12 cellular contexts compared by ENCODE assay signal in genomic region chr22:38963291-38963738, GRCh38. TPM values are rescaled to one million over a fixed set of nuclear protein-coding genes. Genes with fewer than 3 reads are reported as not detected.
DNase-seq lines count a peak whose midpoint lies in the region; ATAC-seq, FAIRE-seq and TF ChIP-seq lines count a peak whose summit lies in the region.
"Not testable (repeated sequence)": the region's sequence is repeated elsewhere in the genome, so short reads cannot be mapped to it uniquely, and the experiment has no call there.
"Had no signal": no experiment of that assay in that cellular context is flagged by ENCODE, and none has a peak within 500 bp of the region (broad histone marks: within the 10 kb centered on the region; RNA-seq: fewer than 3 reads in every experiment).

No MANE protein-coding gene starts in this region.

- H3K4me2 ChIP-seq in BLaER1 treated with 17β-estradiol and CSF1 and Interleukin-3, amounts not matched to agents 10 nM and 100 nM, result peak overlapping the region in 10 of 11 experiments; percentile 16 to 93 (median 48); a peak in 13 of 22 replicates
- H3K4me2 ChIP-seq in GM23338; K562 (ENCODE audit: insufficient read depth, low read length); mesendoderm (ENCODE audit: low read length): not testable (repeated sequence)

- H3F3A ChIP-seq in GM23338 (replicated peaks; ENCODE audit: low read depth), result not testable (repeated sequence)

- H3K4me1 Mint-ChIP-seq in GM23338, result peaks cover 22% of the 10 kb centered on the region
- H3K4me1 Mint-ChIP-seq in glutamatergic neuron (ENCODE audit: low read depth, unreplicated experiment), result not testable (repeated sequence)

- not testable (repeated sequence) for TF ChIP-seq EP300 in K562 (IDR thresholded peaks at IDR 0.05; ENCODE audit: low read length); ovary (IDR thresholded peaks at IDR 0.05)

- H4K20me1 ChIP-seq in BLaER1 treated with 17β-estradiol and CSF1 and Interleukin-3, amounts not matched to agents 10 nM and 100 nM; GM23338 (replicated peaks; ENCODE audit: insufficient read depth); K562 (replicated peaks; ENCODE audit: control insufficient read depth, insufficient read depth, low read length): not testable (repeated sequence)

- H3K27me3 Mint-ChIP-seq in GM23338 (ENCODE audit: insufficient read depth, low read depth, poor library complexity), result peaks cover 12% of the 10 kb centered on the region
- not testable (repeated sequence) for H3K27me3 Mint-ChIP-seq in glutamatergic neuron (ENCODE audit: unreplicated experiment)

- not testable (repeated sequence) for H2BK5ac ChIP-seq in mesendoderm (ENCODE audit: low read length)

- not testable (repeated sequence) for H3K27ac Mint-ChIP-seq in GM23338
- peak overlapping the region; percentile 22 for H3K27ac Mint-ChIP-seq in glutamatergic neuron (ENCODE audit: unreplicated experiment)

- H3K4me3 ChIP-seq in BLaER1 treated with 17β-estradiol and CSF1 and Interleukin-3, amounts not matched to agents 10 nM and 100 nM; GM23338; K562; right cardiac atrium (ENCODE audit: low read length); mesendoderm (ENCODE audit: low read length); ovary: not testable (repeated sequence)

- POLR2A ChIA-PET in K562 (lab: Yijun Ruan, JAX), result not testable (repeated sequence)

- not testable (repeated sequence) for H3K79me1 ChIP-seq in mesendoderm (ENCODE audit: low read length)

- CTCF ChIA-PET in K562 (lab: Yijun Ruan, JAX; ENCODE audit: low intra/inter-chr PET ratio), result not testable (repeated sequence)

- not testable (repeated sequence) for H2AFZ ChIP-seq in GM23338; K562 (ENCODE audit: low read depth, low read length)

- not testable (repeated sequence) for H3K18ac ChIP-seq in mesendoderm (ENCODE audit: low read length)

- H3K79me2 ChIP-seq in GM23338 (replicated peaks; ENCODE audit: insufficient read depth); K562 (ENCODE audit: control insufficient read depth, insufficient read depth, low read length); mesendoderm (ENCODE audit: control insufficient read depth, insufficient read depth, low read length): not testable (repeated sequence)

- not testable (repeated sequence) for H4K5ac ChIP-seq in mesendoderm (ENCODE audit: low read length)

- H3K27me3 ChIP-seq in BLaER1 treated with 17β-estradiol and CSF1 and Interleukin-3, amounts not matched to agents 10 nM and 100 nM; GM23338 (ENCODE audit: insufficient read depth); right cardiac atrium (ENCODE audit: control insufficient read depth, insufficient read depth); mesendoderm (ENCODE audit: insufficient read depth, low read length, poor library complexity); ovary: not testable (repeated sequence)
- peaks cover 0 to 20% of the 10 kb centered on the region in 2 experiments; a peak in 2 of 5 replicates for H3K27me3 ChIP-seq in K562 (ENCODE audit: control insufficient read depth in 2 of 2, insufficient read depth in 2 of 2, low read length in 2 of 2)

- peak; percentile 65 for DNase-seq in GM23338 (ENCODE audit: low spot score)
- DNase-seq in NCI-H510A treated with DMSO at 0.1 percent for 48 hours (lab: John Stamatoyannopoulos, UW), result peak; percentile 8
- DNase-seq in K562 (ENCODE audit: extremely low read depth in 1 of 4, low spot score in 3 of 4); right cardiac atrium: not testable (repeated sequence)
- peak; percentile 54 for DNase-seq in glutamatergic neuron
- DNase-seq in mesendoderm, result peak; percentile 17
- peak in 3 of 5 donors; percentile 35 to 45 (median 44) for DNase-seq in ovary

- intact Hi-C loops in K562 (cut with micrococcal nuclease); right cardiac atrium (cut with DNase I); ovary (cut with DNase I): not testable (repeated sequence)

- 20% methylated on average over 2 of the region's 11 CpGs for WGBS in K562 (ENCODE audit: insufficient coverage, low coverage, missing lambda C conversion rate)
- 21% methylated on average over 11 of the region's 11 CpGs for WGBS in right cardiac atrium
- no CpG with 5 or more reads among the region's 11 CpGs for WGBS in mesendoderm (ENCODE audit: extremely low coverage, insufficient coverage, low lambda C conversion rate)
- 17 to 23% methylated on average over 9 to 11 of the region's 11 CpGs; no CpG with 5 or more reads in 1 of the 3 donors for whole genome bisulfite sequencing in ovary, 3 donors

- not testable (repeated sequence) for H3K36me3 Mint-ChIP-seq in GM23338 (ENCODE audit: low read depth); glutamatergic neuron (ENCODE audit: unreplicated experiment)

- not testable (repeated sequence) for H3K27ac ChIP-seq in BLaER1 treated with 17β-estradiol and CSF1 and Interleukin-3, amounts not matched to agents 10 nM and 100 nM; GM23338 (ENCODE audit: low read depth); K562 (ENCODE audit: extremely low read depth, low read depth, low read length); right cardiac atrium (ENCODE audit: low read length); mesendoderm (ENCODE audit: low read depth, low read length); ovary

- H3K56ac ChIP-seq in mesendoderm (ENCODE audit: low read length), result not testable (repeated sequence)

- not testable (repeated sequence) for H2AK5ac ChIP-seq in mesendoderm (ENCODE audit: low read length)

- TF ChIP-seq CTCF in GM23338 (conservative IDR thresholded peaks at IDR 0.05; ENCODE audit: low read depth in 2 of 2); K562 (IDR thresholded peaks at IDR 0.05 in 2 of 3, conservative IDR thresholded peaks at IDR 0.05 in 1 of 3; ENCODE audit: insufficient read depth in 2 of 3, low read depth in 1 of 3, low read length in 3 of 3); glutamatergic neuron (IDR thresholded peaks at IDR 0.05; ENCODE audit: partially characterized antibody, unreplicated experiment); ovary (IDR thresholded peaks at IDR 0.05): not testable (repeated sequence)

- 0 out of 22 replicates have a peak overlapping the region, but pooled peaks of 1 of the 11 experiments have one; percentile 31 for H3K9ac ChIP-seq in BLaER1 treated with 17β-estradiol and CSF1 and Interleukin-3, amounts not matched to agents 10 nM and 100 nM
- H3K9ac ChIP-seq in K562 (ENCODE audit: insufficient read depth in 1 of 2, low read depth in 2 of 2, low read length in 2 of 2); mesendoderm (ENCODE audit: low read length): not testable (repeated sequence)

- H3K4me3 Mint-ChIP-seq in GM23338; glutamatergic neuron (ENCODE audit: unreplicated experiment): not testable (repeated sequence)

- BruUV-seq in K562 (replicated peaks; lab: Mats Ljungman, UMichigan), result not testable (repeated sequence)

- not testable (repeated sequence) for H3K9me1 ChIP-seq in K562 (ENCODE audit: control insufficient read depth, insufficient read depth, low read length)

- H2BK120ac ChIP-seq in mesendoderm (ENCODE audit: low read depth, low read length), result not testable (repeated sequence)

- H4K8ac ChIP-seq in mesendoderm (ENCODE audit: low read depth, low read length), result not testable (repeated sequence)

- ATAC-seq in GM23338, result peak; percentile 89
- ATAC-seq in K562, result peak; percentile 67
- ATAC-seq in right cardiac atrium, result peak; percentile 37 to 85

- not testable (repeated sequence) for TF ChIP-seq POLR2A in K562 (conservative IDR thresholded peaks at IDR 0.05); ovary (IDR thresholded peaks at IDR 0.05)

- H2BK15ac ChIP-seq in mesendoderm (replicated peaks; ENCODE audit: low read depth), result not testable (repeated sequence)

- in situ Hi-C loops in K562 (cut with MboI), result not testable (repeated sequence)

- H3K9me3 Mint-ChIP-seq in GM23338; glutamatergic neuron (ENCODE audit: unreplicated experiment): not testable (repeated sequence)

- not testable (repeated sequence) for H3K9me2 ChIP-seq in GM23338 (ENCODE audit: insufficient read depth)

- TF ChIP-seq RAD21 in K562 (CRISPR knock-in tag; conservative IDR thresholded peaks at IDR 0.05 in 1 of 2, IDR thresholded peaks at IDR 0.05 in 1 of 2), result not testable (repeated sequence)

- H3K36me3 ChIP-seq in BLaER1 treated with 17β-estradiol and CSF1 and Interleukin-3, amounts not matched to agents 10 nM and 100 nM; GM23338 (ENCODE audit: insufficient read depth); K562 (ENCODE audit: control insufficient read depth, insufficient read depth, low read length); mesendoderm (ENCODE audit: control insufficient read depth, insufficient read depth, low read length); ovary: not testable (repeated sequence)

- H3K9me3 ChIP-seq in BLaER1 treated with 17β-estradiol and CSF1 and Interleukin-3, amounts not matched to agents 10 nM and 100 nM (replicated peaks in 1 of 11); K562 (replicated peaks; ENCODE audit: control insufficient read depth, insufficient read depth, low read depth, low read length); right cardiac atrium (ENCODE audit: control insufficient read depth, low read length); ovary: not testable (repeated sequence)

- not testable (repeated sequence) for FAIRE-seq in K562 (lab: Jason Lieb, UNC)

- not testable (repeated sequence) for H3K23ac ChIP-seq in mesendoderm (ENCODE audit: low read length)

- H3K4ac ChIP-seq in mesendoderm (ENCODE audit: low read depth, low read length), result not testable (repeated sequence)

- peaks cover 54 to 77% (median 66%) of the 10 kb centered on the region in 10 experiments for H3K4me1 ChIP-seq in BLaER1 treated with 17β-estradiol and CSF1 and Interleukin-3, amounts not matched to agents 10 nM and 100 nM
- not testable (repeated sequence) for H3K4me1 ChIP-seq in GM23338 (ENCODE audit: insufficient read depth); right cardiac atrium (ENCODE audit: control insufficient read depth, insufficient read depth, low read length); mesendoderm (ENCODE audit: control insufficient read depth, low read depth, low read length); ovary (ENCODE audit: insufficient read depth)
- peaks cover 10 to 37% of the 10 kb centered on the region in 2 experiments; a peak in 4 of 5 replicates for H3K4me1 ChIP-seq in K562 (replicated peaks in 1 of 2; ENCODE audit: control insufficient read depth in 2 of 2, insufficient read depth in 2 of 2, low read length in 2 of 2)

RNA-seq across cellular contexts. Expression of gene APOBEC3A, which starts 5.9 kb away (rescaled TPM):
- not detected in 2 replicates for total RNA-seq in GM23338 (2014; rRNA removed; shearing (Covaris generic))
- polyA plus RNA-seq in GM23338 (2016; fragmentation: Nextera tagmentation; extraction: Ambion mirVana) (0.21 TPM in 1 of 2 replicates, not detected in the other), K562 (2011; rRNA removed) (not detected in 2 replicates), K562 (2014; fragmentation: Illumina TruSeq; extraction: Trizol) (not detected in 2 replicates), K562 (2014; fragmentation: Nextera tagmentation; extraction: Ambion mirVana) (under 1 TPM in 1 of 2 experiments, not detected in 1; 0.04 TPM), K562 (2014; rRNA removed) (not detected in 2 replicates), right cardiac atrium (0.14 TPM), ovary (1 to 10 TPM in 1 of 2 donors, under 1 TPM in 1; 0.10 to 1.2 TPM)
- not detected in 2 replicates for total RNA-seq in K562 (2011; cell fraction: chromatin; rRNA removed; ENCODE audit: low replicate concordance)
- total RNA-seq in K562 (2011; cell fraction: nucleolus; rRNA removed), result not detected in 2 replicates
- total RNA-seq in K562 (2011; cell fraction: nucleoplasm; rRNA removed), result not detected in 2 replicates
- total RNA-seq in K562 (2014; rRNA removed) (not detected in 2 replicates), K562 (2014; rRNA removed; fragmentation: Illumina TruSeq; extraction: Trizol) (not detected in 2 replicates), K562 (2015; rRNA removed; fragmentation: Illumina TruSeq; extraction: Trizol) (not detected in 2 replicates), K562 (2021) (not detected in 2 replicates), glutamatergic neuron (ENCODE audit: unreplicated experiment) (not detected), right cardiac atrium (under 1 TPM; 0.23 to 0.94 (median 0.65) TPM), ovary (under 1 TPM in 3 of 7 donors, not detected in 4; 0.50 to 0.95 (median 0.64) TPM)
- polyA plus RNA-seq in K562 (2011; cell fraction: cytosol; rRNA removed), result not detected in 2 replicates
- polyA plus RNA-seq in K562 (2011; cell fraction: nucleus; rRNA removed), result not detected in 2 replicates
- not detected in 2 replicates for polyA plus RNA-seq in K562 (2012)
- not detected in 2 replicates for polyA minus RNA-seq in K562 (2011; rRNA and poly(A)+ RNA removed)
- not detected in 2 replicates for polyA minus RNA-seq in K562 (2011; cell fraction: cytosol; rRNA and poly(A)+ RNA removed)
- not detected in 2 replicates for polyA minus RNA-seq in K562 (2011; cell fraction: nucleus; rRNA and poly(A)+ RNA removed)
- polyA plus RNA-seq in mesendoderm (2013, experiment 1 of 2), result not detected
- not detected for polyA plus RNA-seq in mesendoderm (2013, experiment 2 of 2)
- total RNA-seq: CD4-positive, CD25-positive, alpha-beta regulatory T cell; HFFc6; SJSA1 had no signal
- polyA plus RNA-seq: AG04450 had no signal

RNA-seq across cellular contexts. Expression of gene APOBEC3B, which starts 18.8 kb away (rescaled TPM):
- total RNA-seq in GM23338 (2014; rRNA removed; shearing (Covaris generic)), result 5.9 and 7.0 TPM in 2 replicates
- polyA plus RNA-seq in GM23338 (2016; fragmentation: Nextera tagmentation; extraction: Ambion mirVana) (9.2 and 11.8 TPM in 2 replicates), K562 (2011; rRNA removed) (16.7 and 39.5 TPM in 2 replicates), K562 (2014; fragmentation: Illumina TruSeq; extraction: Trizol) (57.9 and 62.9 TPM in 2 replicates), K562 (2014; fragmentation: Nextera tagmentation; extraction: Ambion mirVana) (100 to 1,000 TPM; 160 to 166 TPM), K562 (2014; rRNA removed) (49.5 and 58.1 TPM in 2 replicates), right cardiac atrium (2.6 TPM), ovary (under 1 TPM; 0.70 to 0.98 TPM)
- total RNA-seq in K562 (2011; cell fraction: chromatin; rRNA removed; ENCODE audit: low replicate concordance), result 5.5 and 9.0 TPM in 2 replicates
- 9.2 and 9.3 TPM in 2 replicates for total RNA-seq in K562 (2011; cell fraction: nucleolus; rRNA removed)
- total RNA-seq in K562 (2011; cell fraction: nucleoplasm; rRNA removed), result 7.9 and 8.4 TPM in 2 replicates
- total RNA-seq in K562 (2014; rRNA removed) (29.3 and 38.4 TPM in 2 replicates), K562 (2014; rRNA removed; fragmentation: Illumina TruSeq; extraction: Trizol) (6.6 and 6.8 TPM in 2 replicates), K562 (2015; rRNA removed; fragmentation: Illumina TruSeq; extraction: Trizol) (5.9 and 7.1 TPM in 2 replicates), K562 (2021) (43.2 and 43.6 TPM in 2 replicates), glutamatergic neuron (ENCODE audit: unreplicated experiment) (not detected), right cardiac atrium (1 to 10 TPM; 1.3 to 1.9 (median 1.6) TPM), ovary (1 to 10 TPM in 4 of 7 donors, under 1 TPM in 2, not detected in 1; 0.43 to 1.9 (median 1.4) TPM)
- 27.9 and 68.7 TPM in 2 replicates for polyA plus RNA-seq in K562 (2011; cell fraction: cytosol; rRNA removed)
- 10.0 and 16.1 TPM in 2 replicates for polyA plus RNA-seq in K562 (2011; cell fraction: nucleus; rRNA removed)
- polyA plus RNA-seq in K562 (2012), result 41.8 and 64.6 TPM in 2 replicates
- polyA minus RNA-seq in K562 (2011; rRNA and poly(A)+ RNA removed), result 12.6 and 31.1 TPM in 2 replicates
- 10.2 and 18.5 TPM in 2 replicates for polyA minus RNA-seq in K562 (2011; cell fraction: cytosol; rRNA and poly(A)+ RNA removed)
- 3.0 TPM in 2 replicates for polyA minus RNA-seq in K562 (2011; cell fraction: nucleus; rRNA and poly(A)+ RNA removed)
- 8.4 TPM for polyA plus RNA-seq in mesendoderm (2013, experiment 1 of 2)
- polyA plus RNA-seq in mesendoderm (2013, experiment 2 of 2), result 9.6 TPM

RNA-seq across cellular contexts. Expression of gene APOBEC3C, which starts 50.7 kb away (rescaled TPM):
- total RNA-seq in GM23338 (2014; rRNA removed; shearing (Covaris generic)), result 5.0 and 7.0 TPM in 2 replicates
- polyA plus RNA-seq in GM23338 (2016; fragmentation: Nextera tagmentation; extraction: Ambion mirVana) (49.2 and 49.3 TPM in 2 replicates), K562 (2011; rRNA removed) (44.4 and 54.7 TPM in 2 replicates), K562 (2014; fragmentation: Illumina TruSeq; extraction: Trizol) (116 and 118 TPM in 2 replicates), K562 (2014; fragmentation: Nextera tagmentation; extraction: Ambion mirVana) (100 to 1,000 TPM; 226 to 285 TPM), K562 (2014; rRNA removed) (55.5 and 59.8 TPM in 2 replicates), right cardiac atrium (37.4 TPM), ovary (10 to 100 TPM; 35.1 to 88.9 TPM)
- 12.1 and 20.9 TPM in 2 replicates for total RNA-seq in K562 (2011; cell fraction: chromatin; rRNA removed; ENCODE audit: low replicate concordance)
- 11.8 and 13.8 TPM in 2 replicates for total RNA-seq in K562 (2011; cell fraction: nucleolus; rRNA removed)
- total RNA-seq in K562 (2011; cell fraction: nucleoplasm; rRNA removed), result 19.7 and 42.2 TPM in 2 replicates
- total RNA-seq in K562 (2014; rRNA removed) (12.4 and 15.1 TPM in 2 replicates), K562 (2014; rRNA removed; fragmentation: Illumina TruSeq; extraction: Trizol) (14.4 and 15.6 TPM in 2 replicates), K562 (2015; rRNA removed; fragmentation: Illumina TruSeq; extraction: Trizol) (15.8 and 15.9 TPM in 2 replicates), K562 (2021) (90.1 and 90.9 TPM in 2 replicates), glutamatergic neuron (ENCODE audit: unreplicated experiment) (0.71 TPM), right cardiac atrium (10 to 100 TPM; 25.4 to 41.9 (median 37.9) TPM), ovary (10 to 100 TPM in 6 of 7 donors, 1 to 10 TPM in 1; 7.0 to 63.4 (median 52.4) TPM)
- polyA plus RNA-seq in K562 (2011; cell fraction: cytosol; rRNA removed), result 47.1 and 53.6 TPM in 2 replicates
- polyA plus RNA-seq in K562 (2011; cell fraction: nucleus; rRNA removed), result 24.0 and 25.6 TPM in 2 replicates
- polyA plus RNA-seq in K562 (2012), result 76.3 and 80.4 TPM in 2 replicates
- polyA minus RNA-seq in K562 (2011; rRNA and poly(A)+ RNA removed), result 24.1 and 28.9 TPM in 2 replicates
- polyA minus RNA-seq in K562 (2011; cell fraction: cytosol; rRNA and poly(A)+ RNA removed), result 30.9 and 31.5 TPM in 2 replicates
- polyA minus RNA-seq in K562 (2011; cell fraction: nucleus; rRNA and poly(A)+ RNA removed), result 4.7 and 7.6 TPM in 2 replicates
- 25.5 TPM for polyA plus RNA-seq in mesendoderm (2013, experiment 1 of 2)
- 25.1 TPM for polyA plus RNA-seq in mesendoderm (2013, experiment 2 of 2)

RNA-seq across cellular contexts. Expression of gene APOBEC3D, which starts 57.6 kb away (rescaled TPM):
- total RNA-seq in GM23338 (2014; rRNA removed; shearing (Covaris generic)), result 3.4 and 4.3 TPM in 2 replicates
- polyA plus RNA-seq in GM23338 (2016; fragmentation: Nextera tagmentation; extraction: Ambion mirVana) (6.7 and 9.4 TPM in 2 replicates), K562 (2011; rRNA removed) (5.1 and 6.0 TPM in 2 replicates), K562 (2014; fragmentation: Illumina TruSeq; extraction: Trizol) (6.6 and 7.4 TPM in 2 replicates), K562 (2014; fragmentation: Nextera tagmentation; extraction: Ambion mirVana) (1 to 10 TPM; 4.7 to 8.4 TPM), K562 (2014; rRNA removed) (4.4 and 6.0 TPM in 2 replicates), right cardiac atrium (0.75 TPM), ovary (1 to 10 TPM; 4.8 to 5.0 TPM)
- total RNA-seq in K562 (2011; cell fraction: chromatin; rRNA removed; ENCODE audit: low replicate concordance), result 10.1 and 16.3 TPM in 2 replicates
- 8.8 and 9.8 TPM in 2 replicates for total RNA-seq in K562 (2011; cell fraction: nucleolus; rRNA removed)
- 10.0 and 11.8 TPM in 2 replicates for total RNA-seq in K562 (2011; cell fraction: nucleoplasm; rRNA removed)
- total RNA-seq in K562 (2014; rRNA removed) (4.3 and 6.4 TPM in 2 replicates), K562 (2014; rRNA removed; fragmentation: Illumina TruSeq; extraction: Trizol) (3.0 and 3.7 TPM in 2 replicates), K562 (2015; rRNA removed; fragmentation: Illumina TruSeq; extraction: Trizol) (6.4 and 6.8 TPM in 2 replicates), K562 (2021) (9.1 and 9.6 TPM in 2 replicates), glutamatergic neuron (ENCODE audit: unreplicated experiment) (0.64 TPM), right cardiac atrium (1 to 10 TPM; 1.2 to 1.9 (median 1.3) TPM), ovary (1 to 10 TPM; 2.3 to 9.8 (median 6.3) TPM)
- polyA plus RNA-seq in K562 (2011; cell fraction: cytosol; rRNA removed), result 4.1 and 8.9 TPM in 2 replicates
- polyA plus RNA-seq in K562 (2011; cell fraction: nucleus; rRNA removed), result 3.5 and 7.3 TPM in 2 replicates
- 7.0 and 7.2 TPM in 2 replicates for polyA plus RNA-seq in K562 (2012)
- 6.0 and 7.8 TPM in 2 replicates for polyA minus RNA-seq in K562 (2011; rRNA and poly(A)+ RNA removed)
- polyA minus RNA-seq in K562 (2011; cell fraction: cytosol; rRNA and poly(A)+ RNA removed), result 2.6 and 5.6 TPM in 2 replicates
- 1.3 and 1.8 TPM in 2 replicates for polyA minus RNA-seq in K562 (2011; cell fraction: nucleus; rRNA and poly(A)+ RNA removed)
- 3.0 TPM for polyA plus RNA-seq in mesendoderm (2013, experiment 1 of 2)
- polyA plus RNA-seq in mesendoderm (2013, experiment 2 of 2), result 3.1 TPM
